Comparison of ENCODE assay signal across 8 cellular contexts in genomic region chr12:6199531-6200265, GRCh38. TPM values are rescaled to one million over a fixed set of nuclear protein-coding genes. Genes with fewer than 3 reads are reported as not detected.
DNase-seq lines count a peak whose midpoint lies in the region; ATAC-seq and TF ChIP-seq lines count a peak whose summit lies in the region.

No MANE protein-coding gene starts in this region.

- H3K27ac ChIP-seq in RWPE2 (ENCODE audit: poor library complexity, severe bottlenecking): peak overlapping the region; percentile 76

- DNase-seq in GM20000 (ENCODE audit: low spot score): peak; percentile 39
- no peak for DNase-seq in RWPE2 (ENCODE audit: low spot score)
- DNase-seq in fibroblast of gingiva (ENCODE audit: low read depth): peak; percentile 55
- no peak for DNase-seq in omental fat pad (ENCODE audit: low spot score)
- no peak for DNase-seq in NOMO-1 treated with dmso at 0.1 percent for 144 hours (lab: John Stamatoyannopoulos, UW; ENCODE audit: unreplicated experiment)
- DNase-seq in COR-L47 (lab: John Stamatoyannopoulos, UW): no peak
- DNase-seq in GF-D8 (lab: John Stamatoyannopoulos, UW): no peak
- DNase-seq in left lobe of liver (ENCODE audit: low spot score): no peak

- TF ChIP-seq CTCF in GM20000 (IDR thresholded peaks at IDR 0.05; ENCODE audit: extremely low read depth, missing control alignments) (no peak), RWPE2 (IDR thresholded peaks at IDR 0.05; ENCODE audit: poor library complexity, severe bottlenecking) (no peak), omental fat pad (IDR thresholded peaks at IDR 0.05) (no peak)

- peak overlapping the region; percentile 71 for H3K4me3 ChIP-seq in RWPE2 (ENCODE audit: severe bottlenecking)

- H3K36me3 ChIP-seq in RWPE2 (ENCODE audit: low read depth): peaks cover 36% of the 10 kb centered on the region

- no peaks in the 10 kb centered on the region for H3K27me3 ChIP-seq in RWPE2 (ENCODE audit: insufficient read depth, poor library complexity, severe bottlenecking)

- H3K4me1 ChIP-seq in RWPE2 (ENCODE audit: insufficient read depth, poor library complexity, severe bottlenecking): peaks cover 45% of the 10 kb centered on the region

- ATAC-seq in RWPE2 (ENCODE audit: low read depth) (no peak), omental fat pad (ENCODE audit: low FRiP score) (peak; percentile 21), left lobe of liver (no peak)

- no peaks in the 10 kb centered on the region for H3K9me3 ChIP-seq in RWPE2 (ENCODE audit: severe bottlenecking)

RNA-seq across cellular contexts. Expression of gene CD9, which starts 0.5 kb away (rescaled TPM):
- total RNA-seq in omental fat pad: 100 to 1,000 TPM in 2 of 4 donors, 10 to 100 TPM in 2; 68.3 to 181 (median 119) TPM
- total RNA-seq in left lobe of liver: 21.2 TPM

Comparison
In these comparisons a context has a peak if more than half of its experiments do, and no peak if none do; other contexts are left out.
1. DNase-seq: peak in GM20000 (single experiment) and fibroblast of gingiva (single experiment); none in RWPE2 (single experiment), omental fat pad (single experiment), NOMO-1 treated with dmso at 0.1 percent for 144 hours (single experiment), COR-L47 (single experiment), GF-D8 (single experiment) and left lobe of liver (single experiment).